ENCODE assay signal across 8 cellular contexts in genomic region chr4:75726577-75726976, GRCh38. TPM values are rescaled to one million over a fixed set of nuclear protein-coding genes. Genes with fewer than 3 reads are reported as not detected.
DNase-seq lines count a peak whose midpoint lies in the region; ATAC-seq, FAIRE-seq and TF ChIP-seq lines count a peak whose summit lies in the region.
"Had no signal": no experiment of that assay in that cellular context is flagged by ENCODE, and none has a peak within 500 bp of the region (broad histone marks: within the 10 kb centered on the region; RNA-seq: fewer than 3 reads in every experiment).

No MANE protein-coding gene starts in this region.

- ATAC-seq in GM21529 (IDR thresholded peaks at IDR 0.05; ENCODE audit: unreplicated experiment) = no peak

- H3K4me1 ChIP-seq in PC-9 (replicated peaks; ENCODE audit: insufficient read depth) (peaks cover 38% of the 10 kb centered on the region), esophagus muscularis mucosa (peaks cover 57 to 81% (median 73%) of the 10 kb centered on the region in 4 donors)

- H3K4me2 ChIP-seq in PC-9 = peak overlapping the region; percentile 80

- no TSS peak for BruUV-seq in PC-9 (replicated peaks; lab: Mats Ljungman, UMichigan)

- H3K36me3 ChIP-seq in PC-9 (ENCODE audit: low read depth) = no peaks in the 10 kb centered on the region
- no peaks in the 10 kb centered on the region for H3K36me3 ChIP-seq in esophagus muscularis mucosa

- no peak for TF ChIP-seq CTCF in GM12865 (IDR thresholded peaks at IDR 0.05; ENCODE audit: insufficient read depth, low read depth, low read length, missing control alignments)
- no peak for TF ChIP-seq CTCF in PC-9 (conservative IDR thresholded peaks at IDR 0.05)
- TF ChIP-seq CTCF in esophagus muscularis mucosa (IDR thresholded peaks at IDR 0.05) = no peak

- CTCF ChIA-PET in PC-9 (lab: Charles Lee) = no interaction called here

- H3K9me3 ChIP-seq in PC-9 (ENCODE audit: insufficient read depth, low read depth) = no peaks in the 10 kb centered on the region
- H3K9me3 ChIP-seq in esophagus muscularis mucosa = no peaks in the 10 kb centered on the region
- H3K9me3 ChIP-seq: SJSA1 had no signal

- no peak overlapping the region for H2AFZ ChIP-seq in PC-9

- peak overlapping the region; percentile 12 for H3K4me3 ChIP-seq in GM12865 (ENCODE audit: low read depth, low read length)
- H3K4me3 ChIP-seq in PC-9 = peak overlapping the region; percentile 69; the same call in 1 of the 2 replicates
- H3K4me3 ChIP-seq in esophagus muscularis mucosa = peak overlapping the region; percentile 22 to 97 (median 85)
- peak overlapping the region; percentile 84 for H3K4me3 ChIP-seq in skeletal muscle cell (ENCODE audit: low read depth, low read length)
- H3K4me3 ChIP-seq: SJSA1 had no signal

- H3K79me2 ChIP-seq in PC-9 (ENCODE audit: low read depth) = peaks cover 73% of the 10 kb centered on the region

- TF ChIP-seq EP300 in esophagus muscularis mucosa (IDR thresholded peaks at IDR 0.05) = no peak

- POLR2A ChIA-PET in PC-9 (lab: Charles Lee; ENCODE audit: unreplicated experiment) = interaction anchor here (0.6 kb wide), 2 partner anchors 115 to 467 kb away, joined by 3 to 9 read pairs; no protein-coding TSS in a partner anchor

- WGBS in esophagus muscularis mucosa = 62% methylated on average over 3 of the region's 3 CpGs

- peaks cover 7% of the 10 kb centered on the region for H3F3A ChIP-seq in PC-9 (ENCODE audit: insufficient read depth, low read depth)

- no peaks in the 10 kb centered on the region for H3K9me2 ChIP-seq in PC-9 (ENCODE audit: insufficient read depth)

- intact Hi-C loops in PC-9 (cut with micrococcal nuclease; ENCODE audit: unreplicated experiment) = no loop called here
- intact Hi-C loops in esophagus muscularis mucosa (cut with DNase I) = loop anchor here (5.0 kb wide), 1 partner anchor 94 kb away; the partner anchor contains the start of gene CDKL2

- TF ChIP-seq POLR2A in esophagus muscularis mucosa (IDR thresholded peaks at IDR 0.05; ENCODE audit: low read depth) = no peak

- no peak overlapping the region for H3K27ac ChIP-seq in PC-9
- peak overlapping the region; percentile 93 to 99 (median 98) for H3K27ac ChIP-seq in esophagus muscularis mucosa (replicated peaks in 1 of 4)
- H3K27ac ChIP-seq: SJSA1 had no signal

- FAIRE-seq in RCC 7860 (lab: Jason Lieb, UNC) = no peak

- no peaks in the 10 kb centered on the region; the same call in 1 of the 2 replicates for H4K20me1 ChIP-seq in PC-9 (ENCODE audit: insufficient read depth)

- no peaks in the 10 kb centered on the region for H3K27me3 ChIP-seq in PC-9 (ENCODE audit: insufficient read depth, low read depth)
- H3K27me3 ChIP-seq in esophagus muscularis mucosa = no peaks in the 10 kb centered on the region
- H3K27me3 ChIP-seq: SJSA1 had no signal

- no peak for DNase-seq in GM12865 (ENCODE audit: low read depth)
- no peak for DNase-seq in PC-9
- peak; percentile 50 for DNase-seq in esophagus muscularis mucosa (ENCODE audit: extremely low spot score)
- no peak for DNase-seq in skeletal muscle cell (ENCODE audit: low read depth)
- DNase-seq in RCC 7860 (ENCODE audit: low spot score) = no peak
- no peak for DNase-seq in epidermal melanocyte (ENCODE audit: insufficient read length, low spot score)

RNA-seq across cellular contexts. Expression of gene USO1, which starts 2.2 kb away (rescaled TPM):
- total RNA-seq in PC-9 (2021) (26.5 and 33.9 TPM in 2 replicates), esophagus muscularis mucosa (100 to 1,000 TPM in 1 of 4 donors, 10 to 100 TPM in 3; 61.0 to 103 (median 74.4) TPM)

RNA-seq across cellular contexts. Expression of gene G3BP2, which starts 53.4 kb away (rescaled TPM):
- total RNA-seq in PC-9 (2021) (102 and 105 TPM in 2 replicates), esophagus muscularis mucosa (100 to 1,000 TPM in 3 of 4 donors, 10 to 100 TPM in 1; 94.6 to 127 (median 109) TPM)

Comparison
In these comparisons a context has a peak if more than half of its experiments do, and no peak if none do; other contexts are left out.
1. H3K4me3 ChIP-seq: peak in every context shown above with its lines; median percentile 85 in esophagus muscularis mucosa; 84 in skeletal muscle cell; 69 in PC-9; 12 in GM12865.